24 cellular contexts compared by ENCODE assay signal in genomic region chr3:32831062-32831461, GRCh38. TPM values are rescaled to one million over a fixed set of nuclear protein-coding genes. Genes with fewer than 3 reads are reported as not detected.
"Had no signal": no experiment of that assay in that cellular context is flagged by ENCODE, and none has a peak within 500 bp of the region (broad histone marks: within the 10 kb centered on the region; RNA-seq: fewer than 3 reads in every experiment).

No MANE protein-coding gene starts in this region.

- H3K27ac Mint-ChIP-seq: mesothelial cell of epicardium; natural killer cell; progenitor cell of endocrine pancreas; stimulated activated effector memory CD8-positive, alpha-beta T cell treated with anti-CD3 and anti-CD28 coated beads, Interleukin-12 subunit alpha, Interleukin-12 subunit beta, amount 100 ng/mL, for 72 hours; stimulated activated naive CD8-positive, alpha-beta T cell treated with anti-CD3 and anti-CD28 coated beads, Interleukin-15, Interleukin-2, amounts not matched to agents 100 ng/mL and 50 ng/mL, for 24 hours; type B pancreatic cell had no signal

- H3K4me3 Mint-ChIP-seq: mesothelial cell of epicardium; naive B cell; natural killer cell; stimulated activated effector memory CD8-positive, alpha-beta T cell treated with anti-CD3 and anti-CD28 coated beads, Interleukin-12 subunit alpha, Interleukin-12 subunit beta, amount 100 ng/mL, for 72 hours; stimulated activated naive CD8-positive, alpha-beta T cell treated with anti-CD3 and anti-CD28 coated beads, Interleukin-15, Interleukin-2, amounts not matched to agents 100 ng/mL and 50 ng/mL, for 24 hours; type B pancreatic cell had no signal

- H3K4me1 Mint-ChIP-seq: naive B cell; natural killer cell; stimulated activated effector memory CD8-positive, alpha-beta T cell treated with anti-CD3 and anti-CD28 coated beads, Interleukin-12 subunit alpha, Interleukin-12 subunit beta, amount 100 ng/mL, for 72 hours had no signal

- H3K4me3 ChIP-seq: left ventricle myocardium inferior, lung, ovary, sigmoid colon, spleen, suprapubic skin, thoracic aorta, tibial artery, vagina had no signal

- DNase-seq: hippocampal formation; islet precursor cell; left ventricle myocardium inferior; mesendoderm; naive B cell; natural killer cell; ovary; right cardiac atrium; sigmoid colon; small intestine; spleen; stimulated activated CD4-positive, alpha-beta T cell treated with anti-CD3 and anti-CD28 coated beads, Interleukin-4, amount 100 ng/mL, for 24 hours; stimulated activated naive CD4-positive, alpha-beta T cell; tibial artery had no signal

- H3K9me3 Mint-ChIP-seq: mesothelial cell of epicardium; natural killer cell; stimulated activated effector memory CD8-positive, alpha-beta T cell treated with anti-CD3 and anti-CD28 coated beads, Interleukin-12 subunit alpha, Interleukin-12 subunit beta, amount 100 ng/mL, for 72 hours; stimulated activated naive CD8-positive, alpha-beta T cell treated with anti-CD3 and anti-CD28 coated beads, Interleukin-15, Interleukin-2, amounts not matched to agents 100 ng/mL and 50 ng/mL, for 24 hours; type B pancreatic cell had no signal

- H3K27ac ChIP-seq: left ventricle myocardium inferior, ovary, sigmoid colon, spleen, suprapubic skin, thoracic aorta, tibial artery, vagina had no signal

- H3K27me3 Mint-ChIP-seq: progenitor cell of endocrine pancreas, type B pancreatic cell had no signal

- H3K9me3 ChIP-seq: left ventricle myocardium inferior, ovary, sigmoid colon, spleen, suprapubic skin, thoracic aorta, tibial artery, vagina had no signal

- ATAC-seq: natural killer cell; right cardiac atrium; stimulated activated effector memory CD8-positive, alpha-beta T cell treated with anti-CD3 and anti-CD28 coated beads, Interleukin-12 subunit alpha, Interleukin-12 subunit beta, amount 100 ng/mL, for 72 hours had no signal

- H3K36me3 ChIP-seq: left ventricle myocardium inferior, ovary, sigmoid colon, spleen, suprapubic skin, thoracic aorta, tibial artery, vagina had no signal

- H3K4me1 ChIP-seq: left ventricle myocardium inferior, sigmoid colon, spleen, suprapubic skin, tibial artery, vagina had no signal

- H3K36me3 Mint-ChIP-seq: mesothelial cell of epicardium; naive B cell; natural killer cell; stimulated activated effector memory CD8-positive, alpha-beta T cell treated with anti-CD3 and anti-CD28 coated beads, Interleukin-12 subunit alpha, Interleukin-12 subunit beta, amount 100 ng/mL, for 72 hours had no signal

- H3K27me3 ChIP-seq: ovary, vagina had no signal

RNA-seq across cellular contexts. Expression of gene TRIM71, which starts 13.3 kb away (rescaled TPM):
- total RNA-seq: left ventricle myocardium inferior, pulmonary artery endothelial cell, right cardiac atrium, sigmoid colon, suprapubic skin, thoracic aorta, vagina had no signal
